Comparison of ENCODE assay signal across 1 cellular context in genomic region chr7:4789194-4790077, GRCh38.
TF ChIP-seq lines count a peak whose summit lies in the region.

No MANE protein-coding gene starts in this region.

TF ChIP-seq in SK-N-SH treated with all-trans-retinoic acid at 6 μM for 48 hours, 23 proteins besides CTCF, POLR2A, EP300 and RAD21 (continued from another document):
- TF ChIP-seq PATZ1 (CRISPR knock-in tag; IDR thresholded peaks at IDR 0.05; ENCODE audit: borderline replicate concordance) (no peak), RARB (CRISPR knock-in tag; IDR thresholded peaks at IDR 0.05) (no peak)
